In the genomic region with DNA sequence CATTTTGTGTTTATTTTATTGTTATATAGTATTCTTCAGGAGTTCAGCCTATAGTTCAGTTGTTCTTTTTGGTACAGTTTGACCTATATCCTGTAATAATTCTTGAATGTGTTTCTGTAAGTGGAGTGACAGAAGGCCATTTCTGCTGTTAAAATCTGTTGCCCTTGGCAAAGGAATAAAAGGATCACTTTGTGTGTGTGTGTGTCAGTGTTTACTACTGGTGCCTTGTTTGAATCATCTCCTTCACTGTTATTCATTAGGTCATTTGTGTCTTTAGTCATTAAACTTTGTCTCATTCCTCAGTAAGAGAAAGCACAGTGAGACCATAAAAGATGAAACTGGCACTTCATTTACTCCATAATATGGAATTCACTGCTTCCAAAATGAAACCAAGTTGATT, we compare ENCODE assay signal across 20 cellular contexts.
DNase-seq lines count a peak whose midpoint lies in the region; ATAC-seq and TF ChIP-seq lines count a peak whose summit lies in the region.
"Had no signal": no experiment of that assay in that cellular context is flagged by ENCODE, and none has a peak within 500 bp of the region (broad histone marks: within the 10 kb centered on the region; RNA-seq: fewer than 3 reads in every experiment).

No MANE protein-coding gene starts in this region.

- intact Hi-C loops in PC-3 (cut with micrococcal nuclease) = no loop called here

- no peaks in the 10 kb centered on the region for H3F3A ChIP-seq in PC-3 (ENCODE audit: low read length, unreplicated experiment)

- no peak overlapping the region for H2AFZ ChIP-seq in PC-3 (ENCODE audit: low read length)

- no peak overlapping the region for H3K4me2 ChIP-seq in PC-3 (ENCODE audit: low read length)

- no peaks in the 10 kb centered on the region for H3K36me3 ChIP-seq in PC-3 (ENCODE audit: low read depth, low read length)
- no peaks in the 10 kb centered on the region for H3K36me3 ChIP-seq in endocrine pancreas (ENCODE audit: control insufficient read depth, insufficient read depth, low read length)
- H3K36me3 ChIP-seq: prostate gland, uterus had no signal

- no peaks in the 10 kb centered on the region for H4K20me1 ChIP-seq in PC-3 (ENCODE audit: low read length)

- no peak for TF ChIP-seq CTCF in PC-3 (conservative IDR thresholded peaks at IDR 0.05; ENCODE audit: low read depth, low read length)

- no peak overlapping the region for H3K9ac ChIP-seq in PC-3 (ENCODE audit: low read length)
- H3K9ac ChIP-seq in endocrine pancreas (ENCODE audit: control insufficient read depth, insufficient read depth, low read length) = no peak overlapping the region

- POLR2A ChIA-PET in PC-3 (lab: Charles Lee; ENCODE audit: unreplicated experiment) = no interaction called here

- H3K4me3 ChIP-seq in PC-3 (ENCODE audit: low read length) (no peak overlapping the region), endocrine pancreas (ENCODE audit: control insufficient read depth, insufficient read depth, low read length) (peak overlapping the region; percentile 18)
- H3K4me3 ChIP-seq: lung, prostate gland, uterus had no signal

- H3K79me2 ChIP-seq in PC-3 (ENCODE audit: low read length) = no peaks in the 10 kb centered on the region

- H3K27ac ChIP-seq in PC-3 (ENCODE audit: low read length) = peak overlapping the region; percentile 11; the same call in 1 of the 2 replicates
- H3K27ac ChIP-seq: prostate gland, RWPE1, uterus had no signal

- peak; percentile 81 for DNase-seq in Ammon's horn (ENCODE audit: low spot score)
- DNase-seq in PC-3 = peak; percentile 54
- peak; percentile 85 for DNase-seq in medulla oblongata (ENCODE audit: extremely low spot score)
- no peak for DNase-seq in activated effector memory CD4-positive, alpha-beta T cell treated with Interleukin-2 at 50 U/mL for 16 hours
- DNase-seq in DMS53 treated with DMSO at 0.1 percent for 48 hours (lab: John Stamatoyannopoulos, UW; ENCODE audit: unreplicated experiment) = no peak
- DNase-seq: activated CD4-positive, alpha-beta memory T cell treated with anti-CD3 and anti-CD28 coated beads for 36 hours; activated naive CD8-positive, alpha-beta T cell treated with anti-CD3 and anti-CD28 coated beads, Interleukin-2, amount 50 U/mL, for 24 hours; activated T-cell treated with anti-CD3 and anti-CD28 coated beads, Interleukin-2, amount 50 U/mL, for 72 hours; COR-L47; HFFc6; NCI-H1048; stimulated activated naive CD8-positive, alpha-beta T cell treated with anti-CD3 and anti-CD28 coated beads, Interleukin-15, amount 100 ng/mL, for 72 hours; uterus had no signal

- H3K27me3 ChIP-seq in PC-3 (ENCODE audit: low read length) = no peaks in the 10 kb centered on the region
- H3K27me3 ChIP-seq in endocrine pancreas (ENCODE audit: control insufficient read depth, insufficient read depth, low read length) = no peaks in the 10 kb centered on the region
- H3K27me3 ChIP-seq: uterus had no signal

- no peaks in the 10 kb centered on the region for H3K9me2 ChIP-seq in PC-3 (replicated peaks; ENCODE audit: low read length)

- ATAC-seq in PC-3 = peak; percentile 86
- no peak for ATAC-seq in HG02642 (IDR thresholded peaks at IDR 0.05; ENCODE audit: poor library complexity, unreplicated experiment)
- ATAC-seq in GM18867 (IDR thresholded peaks at IDR 0.05; ENCODE audit: unreplicated experiment) = no peak
- ATAC-seq: activated naive CD8-positive, alpha-beta T cell treated with anti-CD3 and anti-CD28 coated beads, Interleukin-2, amount 50 U/mL, for 24 hours; activated T-cell treated with anti-CD3 and anti-CD28 coated beads, Interleukin-2, amount 50 U/mL, for 72 hours; natural killer cell treated with Interleukin-12 subunit alpha and Interleukin-12 subunit beta and Interleukin-15 and Interleukin-18, amount 100 ng/mL, for 72 hours; stimulated activated naive CD8-positive, alpha-beta T cell treated with anti-CD3 and anti-CD28 coated beads, Interleukin-15, amount 100 ng/mL, for 72 hours had no signal

- H3K4me1 ChIP-seq in PC-3 (ENCODE audit: insufficient read depth, low read length) (no peaks in the 10 kb centered on the region; the same call in 1 of the 2 replicates), endocrine pancreas (ENCODE audit: control insufficient read depth, insufficient read depth, low read length) (peaks cover 5% of the 10 kb centered on the region)
- H3K4me1 ChIP-seq: prostate gland, uterus had no signal

- H3K9me3 ChIP-seq in PC-3 (ENCODE audit: low read length) = no peaks in the 10 kb centered on the region
- H3K9me3 ChIP-seq in endocrine pancreas (ENCODE audit: control insufficient read depth, low read length) = no peaks in the 10 kb centered on the region
- H3K9me3 ChIP-seq: prostate gland, uterus had no signal

- BruUV-seq in PC-3 (replicated peaks; lab: Mats Ljungman, UMichigan) = no TSS peak

- CTCF ChIA-PET in PC-3 (lab: Charles Lee) = no interaction called here

Comparison
In these comparisons a context has a peak if more than half of its experiments do, and no peak if none do; other contexts are left out.
1. DNase-seq: peak in Ammon's horn (single experiment), PC-3 (single experiment) and medulla oblongata (single experiment); none in activated effector memory CD4-positive, alpha-beta T cell treated with Interleukin-2 at 50 U/mL for 16 hours (single experiment) and DMS53 treated with DMSO at 0.1 percent for 48 hours (single experiment).